ENCODE assay signal across 8 cellular contexts in the genomic region with DNA sequence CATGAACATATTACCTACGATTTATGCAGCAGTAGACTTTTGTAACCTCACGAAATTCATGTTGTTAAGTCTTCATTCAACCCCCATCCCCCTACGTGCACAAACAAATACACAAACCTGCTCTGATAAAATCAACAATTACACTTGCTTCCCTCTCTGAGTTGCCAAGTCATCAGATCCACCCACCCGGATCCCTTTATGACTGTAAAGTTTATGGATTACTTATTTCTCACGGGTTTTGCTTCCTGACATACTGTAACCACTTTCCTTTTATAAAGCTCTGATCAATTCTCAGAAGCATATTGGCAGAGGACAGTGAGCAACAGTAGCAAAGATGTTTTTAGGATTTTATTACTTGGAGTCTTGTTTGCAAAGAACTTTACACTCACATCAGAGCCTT.
DNase-seq lines count a peak whose midpoint lies in the region; ATAC-seq and TF ChIP-seq lines count a peak whose summit lies in the region.
"Had no signal": no experiment of that assay in that cellular context is flagged by ENCODE, and none has a peak within 500 bp of the region (broad histone marks: within the 10 kb centered on the region; RNA-seq: fewer than 3 reads in every experiment).

No MANE protein-coding gene starts in this region.

- H3K27me3 Mint-ChIP-seq in T-helper 1 cell treated with Interleukin-12 subunit alpha and Interleukin-12 subunit beta and Interleukin-4 antibody, amounts not matched to agents 30 μg/mL and 1 μg/mL, for 36 hours (ENCODE audit: low read depth) = no peaks in the 10 kb centered on the region
- no peaks in the 10 kb centered on the region for H3K27me3 Mint-ChIP-seq in nephron (ENCODE audit: low read depth)

- H3K4me3 Mint-ChIP-seq in T-helper 1 cell treated with Interleukin-12 subunit alpha and Interleukin-12 subunit beta and Interleukin-4 antibody, amounts not matched to agents 30 μg/mL and 1 μg/mL, for 36 hours = peak overlapping the region; percentile 47
- H3K4me3 Mint-ChIP-seq in nephron = peak overlapping the region in 1 of 3 experiments; percentile 29

- ATAC-seq in GM19043 (IDR thresholded peaks at IDR 0.05; ENCODE audit: low read depth, unreplicated experiment) = peak; percentile 74
- peak; percentile 37 for ATAC-seq in HG02623 (IDR thresholded peaks at IDR 0.05; ENCODE audit: unreplicated experiment)

- no peak for TF ChIP-seq CTCF in nephron (IDR thresholded peaks at IDR 0.05; ENCODE audit: unreplicated experiment in 3 of 3)

- no peaks in the 10 kb centered on the region for H3K9me3 Mint-ChIP-seq in T-helper 1 cell treated with Interleukin-12 subunit alpha and Interleukin-12 subunit beta and Interleukin-4 antibody, amounts not matched to agents 30 μg/mL and 1 μg/mL, for 36 hours
- H3K9me3 Mint-ChIP-seq in nephron = no peaks in the 10 kb centered on the region

- H3K36me3 Mint-ChIP-seq in T-helper 1 cell treated with Interleukin-12 subunit alpha and Interleukin-12 subunit beta and Interleukin-4 antibody, amounts not matched to agents 30 μg/mL and 1 μg/mL, for 36 hours (ENCODE audit: low read depth) = peaks cover 8% of the 10 kb centered on the region
- H3K36me3 Mint-ChIP-seq in nephron (ENCODE audit: low read depth) = no peaks in the 10 kb centered on the region

- H3K27ac Mint-ChIP-seq in T-helper 1 cell treated with Interleukin-12 subunit alpha and Interleukin-12 subunit beta and Interleukin-4 antibody, amounts not matched to agents 30 μg/mL and 1 μg/mL, for 36 hours = peak overlapping the region; percentile 8
- peak overlapping the region; percentile 55 to 87 (median 65) for H3K27ac Mint-ChIP-seq in nephron

- peaks cover 58% of the 10 kb centered on the region for H3K4me1 Mint-ChIP-seq in T-helper 1 cell treated with Interleukin-12 subunit alpha and Interleukin-12 subunit beta and Interleukin-4 antibody, amounts not matched to agents 30 μg/mL and 1 μg/mL, for 36 hours (ENCODE audit: low read depth)
- H3K4me1 Mint-ChIP-seq in nephron = peaks cover 28% of the 10 kb centered on the region

- DNase-seq in effector CD8-positive, alpha-beta T cell (lab: John Stamatoyannopoulos, UW) = no peak
- DNase-seq in NCI-H146 treated with DMSO at 0.1 percent for 48 hours (lab: John Stamatoyannopoulos, UW; ENCODE audit: unreplicated experiment) = no peak
- DNase-seq in NCI-H526 treated with DMSO at 0.1 percent for 48 hours (lab: John Stamatoyannopoulos, UW) = no peak
- DNase-seq: NCI-H187 had no signal
